13 cellular contexts compared by ENCODE assay signal in the genomic region with DNA sequence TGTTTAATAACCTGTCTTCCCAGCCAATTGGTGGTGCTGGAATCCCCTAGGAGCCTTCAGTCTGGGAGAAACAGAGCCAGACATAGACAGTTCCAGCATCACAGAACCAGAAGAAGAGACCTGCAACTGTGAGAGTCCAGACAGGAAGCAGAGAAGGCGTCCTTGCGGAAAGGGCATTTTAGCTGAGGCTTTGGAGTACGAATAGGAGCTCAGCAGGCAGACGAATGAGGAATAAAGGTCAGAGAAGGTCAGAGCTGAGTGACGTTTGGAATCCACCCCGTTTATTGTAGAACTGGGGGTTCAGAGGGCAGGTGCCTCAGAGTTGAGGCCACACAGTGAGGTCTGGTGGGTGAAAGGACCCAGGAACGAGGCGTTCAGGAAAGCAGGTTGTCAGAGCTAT. TPM values are rescaled to one million over a fixed set of nuclear protein-coding genes. Genes with fewer than 3 reads are reported as not detected.
DNase-seq lines count a peak whose midpoint lies in the region; ATAC-seq and TF ChIP-seq lines count a peak whose summit lies in the region.
"Had no signal": no experiment of that assay in that cellular context is flagged by ENCODE, and none has a peak within 500 bp of the region (broad histone marks: within the 10 kb centered on the region; RNA-seq: fewer than 3 reads in every experiment).

No MANE protein-coding gene starts in this region.

- TF ChIP-seq POLR2A in breast epithelium (IDR thresholded peaks at IDR 0.05) = no peak

- H3K9me3 Mint-ChIP-seq in natural killer cell (no peaks in the 10 kb centered on the region), neural crest cell (no peaks in the 10 kb centered on the region)
- no peaks in the 10 kb centered on the region for H3K9me3 Mint-ChIP-seq in natural killer cell treated with Interleukin-12 subunit alpha and Interleukin-12 subunit beta and Interleukin-15 and Interleukin-18, amount 100 ng/mL, for 72 hours

- H3K4me1 Mint-ChIP-seq in natural killer cell = peaks cover 6 to 27% of the 10 kb centered on the region in 2 donors
- H3K4me1 Mint-ChIP-seq in natural killer cell treated with Interleukin-12 subunit alpha and Interleukin-12 subunit beta and Interleukin-15 and Interleukin-18, amount 100 ng/mL, for 72 hours (ENCODE audit: low read depth in 2 of 2) = peaks cover 24 to 33% of the 10 kb centered on the region in 2 donors
- peaks cover 24% of the 10 kb centered on the region for H3K4me1 Mint-ChIP-seq in neural crest cell

- H3K27ac ChIP-seq in breast epithelium (peak overlapping the region; percentile 64 to 91), upper lobe of right lung (peak overlapping the region; percentile 65)

- peak overlapping the region in 2 of 3 donors; percentile 2 to 24 for H3K4me3 ChIP-seq in breast epithelium
- peak overlapping the region; percentile 31 for H3K4me3 ChIP-seq in upper lobe of right lung

- H3K36me3 ChIP-seq in breast epithelium (no peaks in the 10 kb centered on the region), upper lobe of right lung (peaks cover 69% of the 10 kb centered on the region)

- no peaks in the 10 kb centered on the region for H3K27me3 Mint-ChIP-seq in natural killer cell (ENCODE audit: low read depth in 2 of 2)
- no peaks in the 10 kb centered on the region for H3K27me3 Mint-ChIP-seq in natural killer cell treated with Interleukin-12 subunit alpha and Interleukin-12 subunit beta and Interleukin-15 and Interleukin-18, amount 100 ng/mL, for 72 hours
- no peaks in the 10 kb centered on the region for H3K27me3 Mint-ChIP-seq in neural crest cell (ENCODE audit: low read depth)

- peak overlapping the region; percentile 24 to 47 for H3K27ac Mint-ChIP-seq in natural killer cell
- H3K27ac Mint-ChIP-seq in natural killer cell treated with Interleukin-12 subunit alpha and Interleukin-12 subunit beta and Interleukin-15 and Interleukin-18, amount 100 ng/mL, for 72 hours = peak overlapping the region in 1 of 2 donors; percentile 69
- peak overlapping the region; percentile 10 for H3K27ac Mint-ChIP-seq in neural crest cell (ENCODE audit: unreplicated experiment)

- peaks cover 7% of the 10 kb centered on the region for H3K36me3 Mint-ChIP-seq in natural killer cell
- peaks cover 14% of the 10 kb centered on the region for H3K36me3 Mint-ChIP-seq in natural killer cell treated with Interleukin-12 subunit alpha and Interleukin-12 subunit beta and Interleukin-15 and Interleukin-18, amount 100 ng/mL, for 72 hours
- no peaks in the 10 kb centered on the region for H3K36me3 Mint-ChIP-seq in neural crest cell (ENCODE audit: low read depth)

- ATAC-seq in natural killer cell (no peak), upper lobe of right lung (no peak), HG02885 (IDR thresholded peaks at IDR 0.05; ENCODE audit: poor library complexity, unreplicated experiment) (no peak), HG02610 (IDR thresholded peaks at IDR 0.05; ENCODE audit: unreplicated experiment) (no peak)
- ATAC-seq in natural killer cell treated with Interleukin-12 subunit alpha and Interleukin-12 subunit beta and Interleukin-15 and Interleukin-18, amount 100 ng/mL, for 72 hours = no peak

- no peaks in the 10 kb centered on the region for H3K4me1 ChIP-seq in breast epithelium
- peaks cover 42% of the 10 kb centered on the region for H3K4me1 ChIP-seq in upper lobe of right lung

- H3K27me3 ChIP-seq in breast epithelium = no peaks in the 10 kb centered on the region
- H3K27me3 ChIP-seq in upper lobe of right lung = no peaks in the 10 kb centered on the region

- no peak for TF ChIP-seq CTCF in natural killer cell (IDR thresholded peaks at IDR 0.05)
- no peak for TF ChIP-seq CTCF in breast epithelium (IDR thresholded peaks at IDR 0.05)
- no peak for TF ChIP-seq CTCF in neural crest cell (conservative IDR thresholded peaks at IDR 0.05)
- TF ChIP-seq CTCF in upper lobe of right lung (IDR thresholded peaks at IDR 0.05) = no peak

- DNase-seq in natural killer cell (no peak), breast epithelium (ENCODE audit: low spot score in 2 of 2) (no peak), neural crest cell (ENCODE audit: low read depth, low spot score) (no peak), upper lobe of right lung (no peak)
- DNase-seq in natural killer cell treated with Interleukin-12 subunit alpha and Interleukin-12 subunit beta and Interleukin-15 and Interleukin-18, amount 100 ng/mL, for 72 hours (ENCODE audit: low spot score) = no peak
- no peak for DNase-seq in stimulated activated naive CD4-positive, alpha-beta T cell treated with Interleukin-2 at 50 U/mL for 16 hours (lab: John Stamatoyannopoulos, UW)
- DNase-seq: activated CD8-positive, alpha-beta memory T cell treated with anti-CD3 and anti-CD28 coated beads, Interleukin-2, amount 50 U/mL, for 4 hours; IMR-90; NCI-H2081 treated with DMSO at 0.1 percent for 48 hours; occipital lobe; T1000 had no signal

- H3K4me3 Mint-ChIP-seq in natural killer cell (peak overlapping the region; percentile 8), neural crest cell (no peak overlapping the region)
- H3K4me3 Mint-ChIP-seq in natural killer cell treated with Interleukin-12 subunit alpha and Interleukin-12 subunit beta and Interleukin-15 and Interleukin-18, amount 100 ng/mL, for 72 hours = no peak overlapping the region

- intact Hi-C loops in natural killer cell (cut with micrococcal nuclease) = no loop called here
- intact Hi-C loops in breast epithelium (cut with DNase I; ENCODE audit: low total_unique reads) = no loop called here
- intact Hi-C loops in upper lobe of right lung (cut with DNase I) = no loop called here

- no peaks in the 10 kb centered on the region for H3K9me3 ChIP-seq in breast epithelium
- H3K9me3 ChIP-seq in upper lobe of right lung = no peaks in the 10 kb centered on the region

RNA-seq across cellular contexts. Expression of a gene that starts 5.2 kb away (rescaled TPM):
- total RNA-seq in natural killer cell (100 to 1,000 TPM; 110 to 131 (median 121) TPM), breast epithelium (10 to 100 TPM; 49.4 to 89.3 (median 53.4) TPM), neural crest cell (0.56 and 1.2 TPM in 2 replicates), upper lobe of right lung (82.7 TPM)
- 10 to 100 TPM; 34.0 to 34.8 TPM for total RNA-seq in natural killer cell treated with Interleukin-12 subunit alpha and Interleukin-12 subunit beta and Interleukin-15 and Interleukin-18, amount 100 ng/mL, for 72 hours

RNA-seq across cellular contexts. Expression of a gene that starts 46.3 kb away (rescaled TPM):
- total RNA-seq in natural killer cell (not detected), breast epithelium (under 1 TPM in 2 of 3 donors, not detected in 1; 0.33 to 0.59 TPM), neural crest cell (6.2 and 6.5 TPM in 2 replicates), upper lobe of right lung (not detected)
- total RNA-seq in natural killer cell treated with Interleukin-12 subunit alpha and Interleukin-12 subunit beta and Interleukin-15 and Interleukin-18, amount 100 ng/mL, for 72 hours = 1 to 10 TPM; 1.0 to 1.3 TPM
- total RNA-seq: IMR-90 had no signal

Comparison
In these comparisons a context has a peak if more than half of its experiments do, and no peak if none do; other contexts are left out.
1. RNA of a gene that starts 5.2 kb away (total RNA-seq): 110 to 131 TPM in natural killer cell, 82.7 TPM in upper lobe of right lung (single experiment), 49.4 to 89.3 TPM in breast epithelium and 34.0 to 34.8 TPM in natural killer cell treated with Interleukin-12 subunit alpha and Interleukin-12 subunit beta and Interleukin-15 and Interleukin-18, amount 100 ng/mL, for 72 hours; 0.56 to 1.2 TPM in neural crest cell; every median in the first group is over 10 times any median in the second.